Comparison of ENCODE assay signal across 33 cellular contexts in genomic region chr21:44329971-44330681, GRCh38. TPM values are rescaled to one million over a fixed set of nuclear protein-coding genes. Genes with fewer than 3 reads are reported as not detected.
DNase-seq lines count a peak whose midpoint lies in the region; ATAC-seq, FAIRE-seq and TF ChIP-seq lines count a peak whose summit lies in the region.
"Had no signal": no experiment of that assay in that cellular context is flagged by ENCODE, and none has a peak within 500 bp of the region (broad histone marks: within the 10 kb centered on the region; RNA-seq: fewer than 3 reads in every experiment).

No MANE protein-coding gene starts in this region.

- no peak overlapping the region for H2AFZ ChIP-seq in astrocyte (ENCODE audit: low read depth, low read length)

- no peak overlapping the region for H3K27ac Mint-ChIP-seq in astrocyte (ENCODE audit: unreplicated experiment)
- H3K27ac Mint-ChIP-seq in naive thymus-derived CD8-positive, alpha-beta T cell = peak overlapping the region in 2 of 10 donors; percentile 56 to 67
- H3K27ac Mint-ChIP-seq: activated CD4-positive, alpha-beta memory T cell treated with anti-CD3 and anti-CD28 coated beads, Interleukin-2, amount 10 ng/mL, durations not matched to agents 7 days and 5 days; activated T-helper 2 cell treated with anti-CD3 and anti-CD28 coated beads, Interferon-gamma antibody, Interleukin-2, Interleukin-4, amounts not matched to agents 10 μg/mL and 5 μg/mL and 100 μg/mL, durations not matched to agents 14 hours and 24 hours and 36 hours; CD4-positive, alpha-beta T cell had no signal

- FAIRE-seq in astrocyte (lab: Jason Lieb, UNC) = no peak
- FAIRE-seq: bronchial epithelial cell, colon had no signal

- H3K27me3 Mint-ChIP-seq in astrocyte (ENCODE audit: low read depth, unreplicated experiment) = peaks cover 2% of the 10 kb centered on the region
- H3K27me3 Mint-ChIP-seq in naive thymus-derived CD8-positive, alpha-beta T cell = no peaks in the 10 kb centered on the region
- H3K27me3 Mint-ChIP-seq: activated CD4-positive, alpha-beta memory T cell treated with anti-CD3 and anti-CD28 coated beads, Interleukin-2, amount 10 ng/mL, durations not matched to agents 7 days and 5 days; CD4-positive, alpha-beta T cell had no signal

- H3K4me3 ChIP-seq in cardiac muscle cell (no peak overlapping the region), left ventricle myocardium inferior (no peak overlapping the region), astrocyte (ENCODE audit: insufficient read depth, low read depth, low read length) (no peak overlapping the region), mucosa of descending colon (no peak overlapping the region)
- H3K4me3 ChIP-seq: psoas muscle, stomach, thyroid gland had no signal

- H3K36me3 ChIP-seq in cardiac muscle cell = peaks cover 6% of the 10 kb centered on the region
- peaks cover 24% of the 10 kb centered on the region for H3K36me3 ChIP-seq in left ventricle myocardium inferior
- no peaks in the 10 kb centered on the region for H3K36me3 ChIP-seq in astrocyte (ENCODE audit: insufficient read depth, low read length)
- no peaks in the 10 kb centered on the region for H3K36me3 ChIP-seq in mucosa of descending colon (ENCODE audit: low read depth)

- H3K4me1 ChIP-seq in cardiac muscle cell (ENCODE audit: low read depth) = no peaks in the 10 kb centered on the region
- no peaks in the 10 kb centered on the region for H3K4me1 ChIP-seq in left ventricle myocardium inferior
- H3K4me1 ChIP-seq in astrocyte (ENCODE audit: insufficient read depth, low read length) = no peaks in the 10 kb centered on the region
- no peaks in the 10 kb centered on the region for H3K4me1 ChIP-seq in mucosa of descending colon (ENCODE audit: low read depth)
- H3K4me1 ChIP-seq: psoas muscle, stomach had no signal

- H4K20me1 ChIP-seq in astrocyte (ENCODE audit: insufficient read depth, low read length) = peaks cover 4% of the 10 kb centered on the region

- H3K4me2 ChIP-seq in astrocyte (ENCODE audit: low read length) = no peak overlapping the region

- DNase-seq in cardiac muscle cell (ENCODE audit: low read depth in 1 of 2, low spot score in 1 of 2) (no peak), left ventricle myocardium inferior (no peak), astrocyte (ENCODE audit: low read depth) (no peak), mucosa of descending colon (no peak)
- DNase-seq in activated CD4-positive, alpha-beta T cell treated with anti-CD3 and anti-CD28 coated beads, Interleukin-2, amount 50 U/mL, for 4 hours = no peak
- DNase-seq in naive thymus-derived CD8-positive, alpha-beta T cell = no peak
- DNase-seq: activated CD4-positive, alpha-beta memory T cell treated with anti-CD3 and anti-CD28 coated beads, Interleukin-2, amount 10 ng/mL, durations not matched to agents 7 days and 5 days; activated CD8-positive, alpha-beta memory T cell treated with anti-CD3 and anti-CD28 coated beads, Interleukin-2, amount 50 U/mL, for 48 hours; CD4-positive, alpha-beta T cell; DMS 273 treated with DMSO at 0.1 percent for 48 hours; effector memory CD4-positive, alpha-beta T cell; foreskin fibroblast; head of caudate nucleus; kidney glomerular epithelial cell; NCI-H1694; NCI-H2171; NCI-H510A treated with DMSO at 0.1 percent for 48 hours; NK-92 treated with Interleukin-12 subunit alpha and Interleukin-12 subunit beta, amount 100 ng/mL, for 24 hours; psoas muscle; SIG-M5; stomach; thyroid gland had no signal

- no peak for TF ChIP-seq CTCF in cardiac muscle cell (IDR thresholded peaks at IDR 0.05; ENCODE audit: low read depth, low read length)
- no peak for TF ChIP-seq CTCF in left ventricle myocardium inferior (IDR thresholded peaks at IDR 0.05; ENCODE audit: borderline replicate concordance)
- TF ChIP-seq CTCF in astrocyte (IDR thresholded peaks at IDR 0.05; ENCODE audit: insufficient read depth, low read depth, low read length) = no peak
- no peak for TF ChIP-seq CTCF in mucosa of descending colon (IDR thresholded peaks at IDR 0.05)

- peak overlapping the region; percentile 20 for H3K4me3 Mint-ChIP-seq in astrocyte (ENCODE audit: unreplicated experiment)
- H3K4me3 Mint-ChIP-seq in naive thymus-derived CD8-positive, alpha-beta T cell = no peak overlapping the region
- H3K4me3 Mint-ChIP-seq: activated CD4-positive, alpha-beta memory T cell treated with anti-CD3 and anti-CD28 coated beads, Interleukin-2, amount 10 ng/mL, durations not matched to agents 7 days and 5 days; CD4-positive, alpha-beta T cell had no signal

- ATAC-seq in mucosa of descending colon = peak; percentile 2
- no peak for ATAC-seq in HG02852 (IDR thresholded peaks at IDR 0.05; ENCODE audit: unreplicated experiment)
- no peak for ATAC-seq in GM21786 (IDR thresholded peaks at IDR 0.05; ENCODE audit: unreplicated experiment)
- ATAC-seq in naive thymus-derived CD8-positive, alpha-beta T cell = no peak
- ATAC-seq: esophagus mucosa, Panc1 had no signal

- H3K9ac ChIP-seq in astrocyte (ENCODE audit: low read length) = no peak overlapping the region

- intact Hi-C loops in left ventricle myocardium inferior (cut with micrococcal nuclease) (no loop called here), mucosa of descending colon (cut with DNase I, micrococcal nuclease) (no loop called here)

- H3K9me3 ChIP-seq in cardiac muscle cell (ENCODE audit: low read depth) (no peaks in the 10 kb centered on the region), left ventricle myocardium inferior (replicated peaks) (no peaks in the 10 kb centered on the region), astrocyte (ENCODE audit: insufficient read depth, low read depth, low read length) (no peaks in the 10 kb centered on the region), mucosa of descending colon (no peaks in the 10 kb centered on the region)
- H3K9me3 ChIP-seq: neutrophil, psoas muscle, stomach, thyroid gland had no signal

- no peaks in the 10 kb centered on the region for H3K79me2 ChIP-seq in astrocyte (ENCODE audit: insufficient read depth, low read length)

- no peaks in the 10 kb centered on the region for H3K27me3 ChIP-seq in cardiac muscle cell
- no peaks in the 10 kb centered on the region for H3K27me3 ChIP-seq in left ventricle myocardium inferior (ENCODE audit: low read depth)
- H3K27me3 ChIP-seq in astrocyte (ENCODE audit: insufficient read depth, low read length) = no peaks in the 10 kb centered on the region
- H3K27me3 ChIP-seq: neutrophil, stomach, thyroid gland had no signal

- H3K27ac ChIP-seq in cardiac muscle cell = peak overlapping the region; percentile 43
- no peak overlapping the region for H3K27ac ChIP-seq in left ventricle myocardium inferior (replicated peaks)
- H3K27ac ChIP-seq in astrocyte (ENCODE audit: low read depth, low read length) = no peak overlapping the region
- H3K27ac ChIP-seq: neutrophil, psoas muscle, stomach, thyroid gland had no signal

- peaks cover 4% of the 10 kb centered on the region for H3K4me1 Mint-ChIP-seq in astrocyte (ENCODE audit: low read depth, unreplicated experiment)
- peaks cover 0 to 4% (median 0%) of the 10 kb centered on the region in 4 donors for H3K4me1 Mint-ChIP-seq in naive thymus-derived CD8-positive, alpha-beta T cell
- H3K4me1 Mint-ChIP-seq: activated CD4-positive, alpha-beta memory T cell treated with anti-CD3 and anti-CD28 coated beads, Interleukin-2, amount 10 ng/mL, durations not matched to agents 7 days and 5 days had no signal

- peaks cover 2% of the 10 kb centered on the region for H3K36me3 Mint-ChIP-seq in astrocyte (ENCODE audit: low read depth, unreplicated experiment)
- H3K36me3 Mint-ChIP-seq in naive thymus-derived CD8-positive, alpha-beta T cell = peaks cover 0 to 11% (median 0%) of the 10 kb centered on the region in 3 donors
- H3K36me3 Mint-ChIP-seq: activated naive CD4-positive, alpha-beta T cell treated with anti-CD3 and anti-CD28 coated beads, Interleukin-2, amount 50 U/mL, for 72 hours had no signal

- H3K9me3 Mint-ChIP-seq in astrocyte (ENCODE audit: unreplicated experiment) = no peaks in the 10 kb centered on the region
- no peaks in the 10 kb centered on the region for H3K9me3 Mint-ChIP-seq in naive thymus-derived CD8-positive, alpha-beta T cell
- H3K9me3 Mint-ChIP-seq: activated CD4-positive, alpha-beta memory T cell treated with anti-CD3 and anti-CD28 coated beads, Interleukin-2, amount 10 ng/mL, durations not matched to agents 7 days and 5 days; activated naive CD4-positive, alpha-beta T cell treated with anti-CD3 and anti-CD28 coated beads, Interleukin-2, amount 50 U/mL, for 72 hours; activated T-helper 2 cell treated with anti-CD3 and anti-CD28 coated beads, Interferon-gamma antibody, Interleukin-2, Interleukin-4, amounts not matched to agents 10 μg/mL and 5 μg/mL and 100 μg/mL, durations not matched to agents 14 hours and 24 hours and 36 hours; CD4-positive, alpha-beta T cell had no signal

- POLR2A ChIA-PET in naive thymus-derived CD8-positive, alpha-beta T cell (lab: Charles Lee) = interaction anchor here (0.8 kb wide), 1 partner anchor 12 kb away, joined by 3 read pairs; no protein-coding TSS in a partner anchor

RNA-seq across cellular contexts. Expression of gene CFAP410, which starts 9.1 kb away (rescaled TPM):
- total RNA-seq in cardiac muscle cell (40.9 and 46.7 TPM in 2 replicates), left ventricle myocardium inferior (12.0 TPM), astrocyte (10.1 and 10.4 TPM in 2 replicates), mucosa of descending colon (10 to 100 TPM; 22.0 to 33.0 (median 26.6) TPM)
- 34.0 and 37.1 TPM in 2 replicates for polyA plus RNA-seq in cardiac muscle cell
- total RNA-seq in naive thymus-derived CD8-positive, alpha-beta T cell = 10 to 100 TPM; 59.0 to 60.2 TPM
- polyA plus RNA-seq in naive thymus-derived CD8-positive, alpha-beta T cell = 10 to 100 TPM; 23.2 to 40.6 (median 29.1) TPM

RNA-seq across cellular contexts. Expression of gene TRPM2, which starts 23.3 kb away (rescaled TPM):
- total RNA-seq in cardiac muscle cell (not detected in 2 replicates), left ventricle myocardium inferior (1.8 TPM), astrocyte (0.48 and 0.79 TPM in 2 replicates), mucosa of descending colon (10 to 100 TPM in 1 of 3 donors, 1 to 10 TPM in 2; 1.5 to 10.3 (median 7.2) TPM)
- polyA plus RNA-seq in cardiac muscle cell = not detected in 2 replicates
- under 1 TPM; 0.31 to 0.58 TPM for total RNA-seq in naive thymus-derived CD8-positive, alpha-beta T cell
- 1 to 10 TPM in 1 of 3 donors, under 1 TPM in 2; 0.20 to 1.2 (median 0.37) TPM for polyA plus RNA-seq in naive thymus-derived CD8-positive, alpha-beta T cell

RNA-seq across cellular contexts. Expression of gene PFKL, which starts 30.3 kb away (rescaled TPM):
- 197 and 213 TPM in 2 replicates for total RNA-seq in cardiac muscle cell
- polyA plus RNA-seq in cardiac muscle cell = 204 and 281 TPM in 2 replicates
- total RNA-seq in left ventricle myocardium inferior = 47.7 TPM
- total RNA-seq in astrocyte = 109 and 130 TPM in 2 replicates
- total RNA-seq in mucosa of descending colon = 100 to 1,000 TPM; 150 to 299 (median 237) TPM
- 100 to 1,000 TPM; 115 to 125 TPM for total RNA-seq in naive thymus-derived CD8-positive, alpha-beta T cell
- polyA plus RNA-seq in naive thymus-derived CD8-positive, alpha-beta T cell = 10 to 100 TPM; 63.2 to 79.5 (median 63.9) TPM

RNA-seq across cellular contexts. Expression of gene AIRE, which starts 44.5 kb away (rescaled TPM):
- total RNA-seq in cardiac muscle cell = 0.45 TPM in 1 of 2 replicates, not detected in the other
- not detected in 2 replicates for polyA plus RNA-seq in cardiac muscle cell
- total RNA-seq in left ventricle myocardium inferior = not detected
- total RNA-seq in astrocyte = 0.07 TPM in 1 of 2 replicates, not detected in the other
- under 1 TPM in 2 of 3 donors, not detected in 1; 0.12 to 0.16 TPM for total RNA-seq in mucosa of descending colon
- not detected for total RNA-seq in naive thymus-derived CD8-positive, alpha-beta T cell
- under 1 TPM; 0.13 to 0.42 (median 0.16) TPM for polyA plus RNA-seq in naive thymus-derived CD8-positive, alpha-beta T cell
- total RNA-seq: A172; activated naive CD4-positive, alpha-beta T cell treated with anti-CD3 and anti-CD28 coated beads, Interleukin-2, amount 50 U/mL, for 72 hours; activated T-helper 2 cell treated with anti-CD3 and anti-CD28 coated beads, Interferon-gamma antibody, Interleukin-2, Interleukin-4, amounts not matched to agents 10 μg/mL and 5 μg/mL and 100 μg/mL, durations not matched to agents 14 hours and 24 hours and 36 hours; bronchial epithelial cell; esophagus mucosa; lung microvascular endothelial cell had no signal
- polyA plus RNA-seq: stomach had no signal
